ENCODE assay signal across 8 cellular contexts in genomic region chr7:151539055-151539714, GRCh38. TPM values are rescaled to one million over a fixed set of nuclear protein-coding genes. Genes with fewer than 3 reads are reported as not detected.
DNase-seq lines count a peak whose midpoint lies in the region; ATAC-seq, FAIRE-seq and TF ChIP-seq lines count a peak whose summit lies in the region.

No MANE protein-coding gene starts in this region.

- H3K9me1 ChIP-seq in K562 (ENCODE audit: control insufficient read depth, insufficient read depth, low read length): no peaks in the 10 kb centered on the region

- H3K4me1 ChIP-seq in K562 (replicated peaks in 1 of 2; ENCODE audit: control insufficient read depth in 2 of 2, insufficient read depth in 2 of 2, low read length in 2 of 2) (no peaks in the 10 kb centered on the region), muscle layer of colon (ENCODE audit: insufficient read depth, low read length) (peaks cover 27% of the 10 kb centered on the region)

- H2AFZ ChIP-seq in K562 (ENCODE audit: low read depth, low read length): no peak overlapping the region

- TF ChIP-seq CTCF in K562 (IDR thresholded peaks at IDR 0.05 in 2 of 3, conservative IDR thresholded peaks at IDR 0.05 in 1 of 3; ENCODE audit: insufficient read depth in 2 of 3, low read depth in 1 of 3, low read length in 3 of 3): no peak

- H3K4me2 ChIP-seq in K562 (ENCODE audit: insufficient read depth, low read length): no peak overlapping the region

- H4K20me1 ChIP-seq in K562 (replicated peaks; ENCODE audit: control insufficient read depth, insufficient read depth, low read length): no peaks in the 10 kb centered on the region

- in situ Hi-C loops in K562 (cut with MboI): no loop called here

- FAIRE-seq in K562 (lab: Jason Lieb, UNC): no peak

- H3K27me3 Mint-ChIP-seq in activated T-helper 17 cell treated with anti-CD3 and anti-CD28 coated beads, Interleukin-2, amount 50 U/mL, for 72 hours: peaks cover 10% of the 10 kb centered on the region

- H3K9me3 ChIP-seq in K562 (replicated peaks; ENCODE audit: control insufficient read depth, insufficient read depth, low read depth, low read length) (no peaks in the 10 kb centered on the region), muscle layer of colon (ENCODE audit: low read length) (no peaks in the 10 kb centered on the region)

- no peak overlapping the region for H3K9ac ChIP-seq in K562 (ENCODE audit: insufficient read depth in 1 of 2, low read depth in 2 of 2, low read length in 2 of 2)
- H3K9ac ChIP-seq in muscle layer of colon (ENCODE audit: low read length): no peak overlapping the region

- H3K79me2 ChIP-seq in K562 (ENCODE audit: control insufficient read depth, insufficient read depth, low read length): no peaks in the 10 kb centered on the region

- no peak overlapping the region for H3K4me3 ChIP-seq in K562
- H3K4me3 ChIP-seq in muscle layer of colon (ENCODE audit: low read depth in 1 of 2, low read length in 2 of 2): no peak overlapping the region

- no peak for TF ChIP-seq EP300 in K562 (IDR thresholded peaks at IDR 0.05; ENCODE audit: low read length)

- no peak overlapping the region for H3K27ac Mint-ChIP-seq in activated T-helper 17 cell treated with anti-CD3 and anti-CD28 coated beads, Interleukin-2, amount 50 U/mL, for 72 hours

- no peaks in the 10 kb centered on the region for H3K9me3 Mint-ChIP-seq in activated T-helper 17 cell treated with anti-CD3 and anti-CD28 coated beads, Interleukin-2, amount 50 U/mL, for 72 hours

- TF ChIP-seq RAD21 in K562 (CRISPR knock-in tag; conservative IDR thresholded peaks at IDR 0.05 in 1 of 2, IDR thresholded peaks at IDR 0.05 in 1 of 2): no peak

- no TSS peak for BruUV-seq in K562 (replicated peaks; lab: Mats Ljungman, UMichigan)

- intact Hi-C loops in K562 (cut with micrococcal nuclease): no loop called here

- H3K27me3 ChIP-seq in K562 (ENCODE audit: control insufficient read depth in 2 of 2, insufficient read depth in 2 of 2, low read length in 2 of 2): peaks cover 59 to 60% of the 10 kb centered on the region in 2 experiments
- H3K27me3 ChIP-seq in muscle layer of colon (ENCODE audit: control insufficient read depth in 1 of 2, insufficient read depth in 2 of 2, low read length in 2 of 2): no peaks in the 10 kb centered on the region

- no peak for TF ChIP-seq POLR2A in K562 (conservative IDR thresholded peaks at IDR 0.05)
- TF ChIP-seq POLR2A in GM18505 (IDR thresholded peaks at IDR 0.05; ENCODE audit: borderline replicate concordance, extremely low read depth, insufficient read depth, insufficient read length): no peak

- CTCF ChIA-PET in K562 (lab: Yijun Ruan, JAX; ENCODE audit: low intra/inter-chr PET ratio): no interaction called here

- POLR2A ChIA-PET in K562 (lab: Yijun Ruan, JAX): interaction anchor here (0.6 to 1.9 kb wide), 11 partner anchors 13 to 60 kb away, joined by 3 to 13 read pairs (median 4); partner anchors contain the start of gene RHEB

- no peak overlapping the region for H3K4me3 Mint-ChIP-seq in activated T-helper 17 cell treated with anti-CD3 and anti-CD28 coated beads, Interleukin-2, amount 50 U/mL, for 72 hours

- H3K36me3 ChIP-seq in K562 (ENCODE audit: control insufficient read depth, insufficient read depth, low read length) (no peaks in the 10 kb centered on the region), muscle layer of colon (ENCODE audit: insufficient read depth, low read length) (no peaks in the 10 kb centered on the region)

- peaks cover 6% of the 10 kb centered on the region for H3K4me1 Mint-ChIP-seq in activated T-helper 17 cell treated with anti-CD3 and anti-CD28 coated beads, Interleukin-2, amount 50 U/mL, for 72 hours

- ATAC-seq in K562: peak; percentile 73
- no peak for ATAC-seq in activated T-helper 17 cell treated with anti-CD3 and anti-CD28 coated beads, Interleukin-2, amount 50 U/mL, for 72 hours (replicated peaks)
- no peak for ATAC-seq in GM18505 (IDR thresholded peaks at IDR 0.05; ENCODE audit: unreplicated experiment)

- DNase-seq in NCI-H345 (lab: John Stamatoyannopoulos, UW) (peak; percentile 17), NCI-H345 treated with DMSO at 0.1 percent for 48 hours (lab: John Stamatoyannopoulos, UW; ENCODE audit: unreplicated experiment) (no peak), M059J (ENCODE audit: low read depth) (peak; percentile 48), K562 (ENCODE audit: extremely low read depth in 1 of 4, low spot score in 3 of 4) (no peak)
- no peak for DNase-seq in stimulated activated CD4-positive, alpha-beta T cell treated with anti-CD3 and anti-CD28 coated beads, Interleukin-12 subunit alpha, Interleukin-12 subunit beta, amount 100 ng/mL, for 4 hours

- under 1% methylated on average over 10 of the region's 10 CpGs for WGBS in K562 (ENCODE audit: insufficient coverage, low coverage, missing lambda C conversion rate)

- H3K27ac ChIP-seq in K562 (ENCODE audit: extremely low read depth, low read depth, low read length) (no peak overlapping the region), muscle layer of colon (ENCODE audit: low read depth, low read length) (peak overlapping the region; percentile 53)

- no peaks in the 10 kb centered on the region for H3K36me3 Mint-ChIP-seq in activated T-helper 17 cell treated with anti-CD3 and anti-CD28 coated beads, Interleukin-2, amount 50 U/mL, for 72 hours (ENCODE audit: low read depth)

TF ChIP-seq in K562, 482 proteins besides CTCF, POLR2A, EP300 and RAD21:
- TF ChIP-seq ZNF146 (CRISPR knock-in tag; IDR thresholded peaks at IDR 0.05; ENCODE audit: unreplicated experiment) (no peak), USF2 (CRISPR knock-in tag; IDR thresholded peaks at IDR 0.05) (peak; percentile 55), L3MBTL2 (IDR thresholded peaks at IDR 0.05) (no peak), USF1 (CRISPR knock-in tag; IDR thresholded peaks at IDR 0.05) (0 out of 2 replicates have a peak, but pooled peaks have one; percentile 16)

RNA-seq across cellular contexts. Expression of gene RHEB, which starts 19.5 kb away (rescaled TPM):
- total RNA-seq in M059J (2014; rRNA removed; shearing (Covaris generic)): 168 and 238 TPM in 2 replicates
- 35.9 and 119 TPM in 2 replicates for total RNA-seq in K562 (2011; cell fraction: chromatin; rRNA removed; ENCODE audit: low replicate concordance)
- 22.3 and 24.1 TPM in 2 replicates for total RNA-seq in K562 (2011; cell fraction: nucleolus; rRNA removed)
- 69.2 and 108 TPM in 2 replicates for total RNA-seq in K562 (2011; cell fraction: nucleoplasm; rRNA removed)
- total RNA-seq in K562 (2014; rRNA removed) (122 and 126 TPM in 2 replicates), K562 (2014; rRNA removed; fragmentation: Illumina TruSeq; extraction: Trizol) (213 and 243 TPM in 2 replicates), K562 (2015; rRNA removed; fragmentation: Illumina TruSeq; extraction: Trizol) (168 and 182 TPM in 2 replicates), K562 (2021) (156 and 162 TPM in 2 replicates)
- polyA plus RNA-seq in K562 (2011; rRNA removed) (139 and 249 TPM in 2 replicates), K562 (2014; fragmentation: Illumina TruSeq; extraction: Trizol) (152 and 189 TPM in 2 replicates), K562 (2014; fragmentation: Nextera tagmentation; extraction: Ambion mirVana) (10 to 100 TPM; 28.5 to 35.3 TPM), K562 (2014; rRNA removed) (205 and 230 TPM in 2 replicates)
- 56.0 and 60.3 TPM in 2 replicates for polyA plus RNA-seq in K562 (2011; cell fraction: cytosol; rRNA removed)
- 30.6 and 47.5 TPM in 2 replicates for polyA plus RNA-seq in K562 (2011; cell fraction: nucleus; rRNA removed)
- 144 and 166 TPM in 2 replicates for polyA plus RNA-seq in K562 (2012)
- 73.7 and 78.8 TPM in 2 replicates for polyA minus RNA-seq in K562 (2011; rRNA and poly(A)+ RNA removed)
- 30.4 and 62.8 TPM in 2 replicates for polyA minus RNA-seq in K562 (2011; cell fraction: cytosol; rRNA and poly(A)+ RNA removed)
- 19.4 and 22.0 TPM in 2 replicates for polyA minus RNA-seq in K562 (2011; cell fraction: nucleus; rRNA and poly(A)+ RNA removed)
- total RNA-seq in activated T-helper 17 cell treated with anti-CD3 and anti-CD28 coated beads, Interleukin-2, amount 50 U/mL, for 72 hours: 10 to 100 TPM; 37.3 to 55.5 TPM

Comparison
In these comparisons a context has a peak if more than half of its experiments do, and no peak if none do; other contexts are left out.
1. DNase-seq: peak in NCI-H345 (single experiment) and M059J (single experiment); none in NCI-H345 treated with DMSO at 0.1 percent for 48 hours (single experiment), K562 (0 of 4) and stimulated activated CD4-positive, alpha-beta T cell treated with anti-CD3 and anti-CD28 coated beads, Interleukin-12 subunit alpha, Interleukin-12 subunit beta, amount 100 ng/mL, for 4 hours (single experiment).